ENCODE assay signal across 8 cellular contexts in genomic region chr16:3020604-3021448, GRCh38. TPM values are rescaled to one million over a fixed set of nuclear protein-coding genes. Genes with fewer than 3 reads are reported as not detected.
A peak's percentile ranks its signal among the peaks of the same experiment; 100 is the strongest.
DNase-seq lines count a peak whose midpoint lies in the region; ATAC-seq, FAIRE-seq and TF ChIP-seq lines count a peak whose summit lies in the region.

No MANE protein-coding gene starts in this region.

- peak; percentile 68 for DNase-seq in AG09309 (ENCODE audit: low read depth)
- peak; percentile 84 for DNase-seq in HTR-8/SVneo (ENCODE audit: insufficient read length, low spot score)
- peak; percentile 48 for DNase-seq in central memory CD4-positive, alpha-beta T cell
- DNase-seq in kidney = peak; percentile 97
- DNase-seq in stimulated activated CD4-positive, alpha-beta T cell treated with anti-CD3 and anti-CD28 coated beads, Interleukin-12 subunit alpha, Interleukin-12 subunit beta, amount 100 ng/mL, for 4 hours = peak; percentile 42
- DNase-seq in cerebellar nuclear complex (lab: John Stamatoyannopoulos, UW) = no peak

- intact Hi-C loops in kidney (cut with DNase I) = no loop called here

- no peak for ATAC-seq in GM21515 (IDR thresholded peaks at IDR 0.05; ENCODE audit: unreplicated experiment)

- H3K9ac ChIP-seq in kidney (ENCODE audit: low read length in 2 of 2) = peak overlapping the region; percentile 92 to 98

- H3K36me3 ChIP-seq in kidney (ENCODE audit: control insufficient read depth in 1 of 2, insufficient read depth in 2 of 2, low read length in 2 of 2) = no peaks in the 10 kb centered on the region

- FAIRE-seq in HTR-8/SVneo (lab: Jason Lieb, UNC) (peak; percentile 95), kidney (lab: Jason Lieb, UNC) (no peak)

- TF ChIP-seq CTCF in AG09309 (IDR thresholded peaks at IDR 0.05; ENCODE audit: control insufficient read depth, insufficient read depth, low read depth, low read length, missing control alignments) (no peak), VCaP (conservative IDR thresholded peaks at IDR 0.05) (no peak), kidney (IDR thresholded peaks at IDR 0.05; ENCODE audit: borderline replicate concordance, extremely low read depth, insufficient read depth) (no peak)

- H3K4me3 ChIP-seq in AG09309 (ENCODE audit: control insufficient read depth, low read depth, low read length) (peak overlapping the region; percentile 82), kidney (ENCODE audit: low read length in 2 of 2) (peak overlapping the region; percentile 76 to 90)

- H3K9me3 ChIP-seq in kidney (ENCODE audit: control insufficient read depth in 1 of 2, low read length in 2 of 2) = no peaks in the 10 kb centered on the region

- peak overlapping the region; percentile 42; the same call in 1 of the 2 replicates for H3K27ac ChIP-seq in VCaP
- peak overlapping the region; percentile 94 to 98 for H3K27ac ChIP-seq in kidney (ENCODE audit: low read depth in 2 of 2, low read length in 2 of 2)

- H3K4me1 ChIP-seq in kidney (ENCODE audit: control insufficient read depth in 1 of 2, insufficient read depth in 1 of 2, low read depth in 1 of 2, low read length in 2 of 2) = peaks cover 19 to 23% of the 10 kb centered on the region in 2 donors

RNA-seq across cellular contexts. Expression of gene TNFRSF12A, which starts 0.7 kb away (rescaled TPM):
- total RNA-seq in kidney = 114 TPM
- polyA plus RNA-seq in kidney (ENCODE audit: insufficient read depth, low read depth, low replicate concordance) = 87.3 TPM

RNA-seq across cellular contexts. Expression of gene CLDN6, which starts 2.8 kb away (rescaled TPM):
- total RNA-seq in kidney = 0.47 TPM
- not detected for polyA plus RNA-seq in kidney (ENCODE audit: insufficient read depth, low read depth, low replicate concordance)

RNA-seq across cellular contexts. Expression of gene HCFC1R1, which starts 2.9 kb away (rescaled TPM):
- total RNA-seq in kidney = 61.3 TPM
- 332 TPM for polyA plus RNA-seq in kidney (ENCODE audit: insufficient read depth, low read depth, low replicate concordance)

RNA-seq across cellular contexts. Expression of gene THOC6, which starts 3.0 kb away (rescaled TPM):
- 26.1 TPM for total RNA-seq in kidney
- polyA plus RNA-seq in kidney (ENCODE audit: insufficient read depth, low read depth, low replicate concordance) = 21.2 TPM

RNA-seq across cellular contexts. Expression of gene CLDN9, which starts 8.1 kb away (rescaled TPM):
- total RNA-seq in kidney = 0.60 TPM
- not detected for polyA plus RNA-seq in kidney (ENCODE audit: insufficient read depth, low read depth, low replicate concordance)

Comparison
In these comparisons a context has a peak if more than half of its experiments do, and no peak if none do; other contexts are left out.
1. DNase-seq: peak in AG09309 (single experiment), HTR-8/SVneo (single experiment), central memory CD4-positive, alpha-beta T cell (single experiment), kidney (single experiment) and stimulated activated CD4-positive, alpha-beta T cell treated with anti-CD3 and anti-CD28 coated beads, Interleukin-12 subunit alpha, Interleukin-12 subunit beta, amount 100 ng/mL, for 4 hours (single experiment); none in cerebellar nuclear complex (0 of 2).